13 cellular contexts compared by ENCODE assay signal in genomic region chr10:27192284-27192683, GRCh38. TPM values are rescaled to one million over a fixed set of nuclear protein-coding genes. Genes with fewer than 3 reads are reported as not detected.
DNase-seq lines count a peak whose midpoint lies in the region; ATAC-seq and TF ChIP-seq lines count a peak whose summit lies in the region.
"Had no signal": no experiment of that assay in that cellular context is flagged by ENCODE, and none has a peak within 500 bp of the region (broad histone marks: within the 10 kb centered on the region; RNA-seq: fewer than 3 reads in every experiment).

No MANE protein-coding gene starts in this region.

- TF ChIP-seq CTCF in HFFc6 (IDR thresholded peaks at IDR 0.05) (no peak), H9 (conservative IDR thresholded peaks at IDR 0.05) (no peak)

- no peak overlapping the region for H3K27ac ChIP-seq in H9 (ENCODE audit: insufficient read length, low read depth, low read length)

- peak overlapping the region; percentile 86 for H3K27ac Mint-ChIP-seq in HFFc6
- no peak overlapping the region for H3K27ac Mint-ChIP-seq in H9
- H3K27ac Mint-ChIP-seq in naive thymus-derived CD8-positive, alpha-beta T cell, result peak overlapping the region in 3 of 10 donors; percentile 12 to 45 (median 35)
- H3K27ac Mint-ChIP-seq: activated B cell treated with CpG ODN at 0.5 μM for 24 hours; CD4-positive, alpha-beta T cell had no signal

- H3K4me2 ChIP-seq in H9 (ENCODE audit: insufficient read depth, insufficient read length, low read length), result no peak overlapping the region

- no peak overlapping the region for H3K9ac ChIP-seq in H9 (ENCODE audit: extremely low read depth, insufficient read length, low read length)

- H3K4me1 ChIP-seq in H9 (ENCODE audit: insufficient read depth, low read length), result no peaks in the 10 kb centered on the region

- no peak overlapping the region for H3T11ph ChIP-seq in H9 (ENCODE audit: low read length)

- peak overlapping the region; percentile 27; the same call in 1 of the 2 replicates for H3K4me3 Mint-ChIP-seq in HFFc6
- no peak overlapping the region; a peak in 1 of 5 replicates for H3K4me3 Mint-ChIP-seq in H9
- H3K4me3 Mint-ChIP-seq in naive thymus-derived CD8-positive, alpha-beta T cell, result no peak overlapping the region
- H3K4me3 Mint-ChIP-seq in activated T-cell treated with anti-CD3 and anti-CD28 coated beads, Interleukin-2, amount 50 U/mL, for 4 hours, result no peak overlapping the region
- H3K4me3 Mint-ChIP-seq: activated B cell treated with CpG ODN at 0.5 μM for 24 hours; brain; CD4-positive, alpha-beta T cell had no signal

- no peak overlapping the region for H4K91ac ChIP-seq in H9 (ENCODE audit: insufficient read length, low read depth, low read length)

- POLR2A ChIA-PET in naive thymus-derived CD8-positive, alpha-beta T cell (lab: Charles Lee), result no interaction called here

- no peak overlapping the region for H3K23ac ChIP-seq in H9 (ENCODE audit: insufficient read length, low read depth, low read length)

- no peak overlapping the region for H4K5ac ChIP-seq in H9 (ENCODE audit: insufficient read length, low read depth, low read length)

- no peak overlapping the region for H3K4ac ChIP-seq in H9 (ENCODE audit: low read depth, low read length)

- no CpG with 5 or more reads among the region's 3 CpGs for WGBS in H9 (ENCODE audit: extremely low coverage, insufficient read length, low lambda C conversion rate)

- no peak overlapping the region for H2AFZ ChIP-seq in H9 (ENCODE audit: low read length)

- no peak overlapping the region for H2BK20ac ChIP-seq in H9 (ENCODE audit: low read depth, low read length, poor library complexity, severe bottlenecking)

- no peaks in the 10 kb centered on the region for H4K20me1 ChIP-seq in H9 (ENCODE audit: control insufficient read depth, insufficient read depth, insufficient read length)

- H2BK15ac ChIP-seq in H9 (ENCODE audit: low read depth, low read length), result no peak overlapping the region

- no peak overlapping the region for H2AK5ac ChIP-seq in H9 (ENCODE audit: insufficient read length, low read length)

- no peaks in the 10 kb centered on the region for H3K79me1 ChIP-seq in H9 (ENCODE audit: insufficient read depth, low read depth, low read length, poor library complexity, severe bottlenecking)

- H3K4me1 Mint-ChIP-seq in HFFc6 (ENCODE audit: low read depth) (peaks cover 18% of the 10 kb centered on the region), H9 (no peaks in the 10 kb centered on the region)
- H3K4me1 Mint-ChIP-seq in naive thymus-derived CD8-positive, alpha-beta T cell, result no peaks in the 10 kb centered on the region
- no peaks in the 10 kb centered on the region for H3K4me1 Mint-ChIP-seq in activated T-cell treated with anti-CD3 and anti-CD28 coated beads, Interleukin-2, amount 50 U/mL, for 4 hours (ENCODE audit: low read depth)
- H3K4me1 Mint-ChIP-seq: activated B cell treated with CpG ODN at 0.5 μM for 24 hours, brain had no signal

- DNase-seq in A172 (ENCODE audit: low spot score) (peak; percentile 99), HFFc6 (peak; percentile 92), amniotic stem cell (lab: John Stamatoyannopoulos, UW) (peak; percentile 70), iris pigment epithelial cell (ENCODE audit: low read depth) (peak; percentile 90), H9 (no peak), GM19238 (ENCODE audit: insufficient read length, low spot score) (no peak)
- no peak for DNase-seq in naive thymus-derived CD8-positive, alpha-beta T cell
- no peak for DNase-seq in activated T-cell treated with anti-CD3 and anti-CD28 coated beads, Interleukin-2, amount 50 U/mL, for 4 hours
- DNase-seq: activated B cell treated with CpG ODN at 0.5 μM for 24 hours; CD4-positive, alpha-beta T cell; NCI-H2029 treated with DMSO at 0.1 percent for 48 hours; stimulated activated CD4-positive, alpha-beta T cell treated with anti-CD3 and anti-CD28 coated beads, Interleukin-4, amount 100 ng/mL, for 4 hours had no signal

- no peaks in the 10 kb centered on the region for H3K9me3 ChIP-seq in H9 (ENCODE audit: control insufficient read depth, low read depth, low read length)

- H3K14ac ChIP-seq in H9 (ENCODE audit: insufficient read depth, low read length), result no peak overlapping the region

- H2BK120ac ChIP-seq in H9 (ENCODE audit: low read depth, low read length, poor library complexity, severe bottlenecking), result no peak overlapping the region

- no peak overlapping the region for H3K18ac ChIP-seq in H9 (ENCODE audit: insufficient read length, low read depth, low read length)

- H4K8ac ChIP-seq in H9 (replicated peaks; ENCODE audit: insufficient read length, low read depth, low read length), result no peak overlapping the region

- H3K27me3 Mint-ChIP-seq in HFFc6 (ENCODE audit: insufficient read depth) (no peaks in the 10 kb centered on the region; the same call in 1 of the 2 replicates), H9 (ENCODE audit: low read depth) (no peaks in the 10 kb centered on the region)
- H3K27me3 Mint-ChIP-seq in naive thymus-derived CD8-positive, alpha-beta T cell, result no peaks in the 10 kb centered on the region
- H3K27me3 Mint-ChIP-seq in activated T-cell treated with anti-CD3 and anti-CD28 coated beads, Interleukin-2, amount 50 U/mL, for 4 hours (ENCODE audit: low read depth), result no peaks in the 10 kb centered on the region
- H3K27me3 Mint-ChIP-seq: activated B cell treated with CpG ODN at 0.5 μM for 24 hours; brain; CD4-positive, alpha-beta T cell had no signal

- no peaks in the 10 kb centered on the region for H3K23me2 ChIP-seq in H9 (ENCODE audit: insufficient read length, low read depth, low read length, poor library complexity, severe bottlenecking)

- no peaks in the 10 kb centered on the region for H3K79me2 ChIP-seq in H9 (ENCODE audit: insufficient read depth, low read length)

- no peaks in the 10 kb centered on the region for H3K27me3 ChIP-seq in H9 (ENCODE audit: insufficient read depth, low read length)

- no peak for ATAC-seq in naive thymus-derived CD8-positive, alpha-beta T cell
- ATAC-seq in activated T-cell treated with anti-CD3 and anti-CD28 coated beads, Interleukin-2, amount 50 U/mL, for 4 hours, result no peak

- H3K9me3 Mint-ChIP-seq in HFFc6 (no peaks in the 10 kb centered on the region), H9 (no peaks in the 10 kb centered on the region)
- no peaks in the 10 kb centered on the region for H3K9me3 Mint-ChIP-seq in naive thymus-derived CD8-positive, alpha-beta T cell
- no peaks in the 10 kb centered on the region for H3K9me3 Mint-ChIP-seq in activated T-cell treated with anti-CD3 and anti-CD28 coated beads, Interleukin-2, amount 50 U/mL, for 4 hours
- H3K9me3 Mint-ChIP-seq: activated B cell treated with CpG ODN at 0.5 μM for 24 hours; brain; CD4-positive, alpha-beta T cell had no signal

- H3K36me3 Mint-ChIP-seq in HFFc6 (ENCODE audit: low read depth), result no peaks in the 10 kb centered on the region
- H3K36me3 Mint-ChIP-seq in H9 (ENCODE audit: insufficient read depth in 1 of 3, low read depth in 3 of 3), result peaks cover 0 to 1% (median 0%) of the 10 kb centered on the region in 3 experiments; a peak in 2 of 7 replicates
- H3K36me3 Mint-ChIP-seq in naive thymus-derived CD8-positive, alpha-beta T cell, result peaks cover 0 to 12% (median 7%) of the 10 kb centered on the region in 3 donors
- H3K36me3 Mint-ChIP-seq in activated T-cell treated with anti-CD3 and anti-CD28 coated beads, Interleukin-2, amount 50 U/mL, for 4 hours (ENCODE audit: insufficient read depth), result peaks cover 2% of the 10 kb centered on the region
- H3K36me3 Mint-ChIP-seq: brain had no signal

- no peak overlapping the region for H2BK5ac ChIP-seq in H9 (ENCODE audit: insufficient read length, low read length)

- no peak overlapping the region for H3K56ac ChIP-seq in H9 (ENCODE audit: insufficient read length, low read depth, low read length)

- H2BK12ac ChIP-seq in H9 (ENCODE audit: insufficient read length, low read depth, low read length), result no peak overlapping the region

RNA-seq across cellular contexts. Expression of gene MASTL, which starts 37.1 kb away (rescaled TPM):
- 42.4 and 42.6 TPM in 2 replicates for total RNA-seq in A172 (2014; rRNA removed; shearing (Covaris generic))
- total RNA-seq in HFFc6 (2021; fragmentation: NEBNext Ultra II Directional; extraction: Animal tissue kit (Norgen Biotek cat#: 25700)), result 10 to 100 TPM in 5 of 6 experiments, 1 to 10 TPM in 1; 8.2 to 14.3 (median 13.0) TPM
- total RNA-seq in H9 (2021), result 35.0 and 37.1 TPM in 2 replicates
- total RNA-seq in naive thymus-derived CD8-positive, alpha-beta T cell, result 1 to 10 TPM; 7.0 to 8.6 TPM
- polyA plus RNA-seq in naive thymus-derived CD8-positive, alpha-beta T cell, result 1 to 10 TPM; 1.3 to 2.1 (median 2.0) TPM
- total RNA-seq in activated T-cell treated with anti-CD3 and anti-CD28 coated beads, Interleukin-2, amount 50 U/mL, for 4 hours, result 10 to 100 TPM in 2 of 3 donors, 1 to 10 TPM in 1; 8.8 to 11.9 (median 11.0) TPM

RNA-seq across cellular contexts. Expression of gene YME1L1, which starts 38.1 kb away (rescaled TPM):
- total RNA-seq in A172 (2014; rRNA removed; shearing (Covaris generic)), result 154 and 174 TPM in 2 replicates
- total RNA-seq in HFFc6 (2021; fragmentation: NEBNext Ultra II Directional; extraction: Animal tissue kit (Norgen Biotek cat#: 25700)), result 100 to 1,000 TPM; 130 to 148 (median 135) TPM
- 111 and 122 TPM in 2 replicates for total RNA-seq in H9 (2021)
- total RNA-seq in naive thymus-derived CD8-positive, alpha-beta T cell, result 100 to 1,000 TPM; 101 to 102 TPM
- 100 to 1,000 TPM; 109 to 120 (median 119) TPM for polyA plus RNA-seq in naive thymus-derived CD8-positive, alpha-beta T cell
- 100 to 1,000 TPM; 126 to 127 (median 126) TPM for total RNA-seq in activated T-cell treated with anti-CD3 and anti-CD28 coated beads, Interleukin-2, amount 50 U/mL, for 4 hours

RNA-seq across cellular contexts. Expression of gene ACBD5, which starts 48.3 kb away (rescaled TPM):
- 28.6 and 38.5 TPM in 2 replicates for total RNA-seq in A172 (2014; rRNA removed; shearing (Covaris generic))
- total RNA-seq in HFFc6 (2021; fragmentation: NEBNext Ultra II Directional; extraction: Animal tissue kit (Norgen Biotek cat#: 25700)), result 10 to 100 TPM; 19.8 to 26.2 (median 23.0) TPM
- total RNA-seq in H9 (2021), result 14.2 and 15.8 TPM in 2 replicates
- total RNA-seq in naive thymus-derived CD8-positive, alpha-beta T cell, result 10 to 100 TPM; 22.9 to 23.6 TPM
- polyA plus RNA-seq in naive thymus-derived CD8-positive, alpha-beta T cell, result 10 to 100 TPM in 1 of 3 donors, 1 to 10 TPM in 2; 7.4 to 12.1 (median 8.3) TPM
- total RNA-seq in activated T-cell treated with anti-CD3 and anti-CD28 coated beads, Interleukin-2, amount 50 U/mL, for 4 hours, result 10 to 100 TPM; 14.5 to 19.1 (median 16.3) TPM

Comparison
In these comparisons a context has a peak if more than half of its experiments do, and no peak if none do; other contexts are left out.
1. DNase-seq: peak in A172 (single experiment), HFFc6 (single experiment), amniotic stem cell (single experiment) and iris pigment epithelial cell (single experiment); none in H9 (single experiment), GM19238 (single experiment), naive thymus-derived CD8-positive, alpha-beta T cell (0 of 10) and activated T-cell treated with anti-CD3 and anti-CD28 coated beads, Interleukin-2, amount 50 U/mL, for 4 hours (single experiment).